Comparison of ENCODE assay signal across 2 cellular contexts in the genomic region with DNA sequence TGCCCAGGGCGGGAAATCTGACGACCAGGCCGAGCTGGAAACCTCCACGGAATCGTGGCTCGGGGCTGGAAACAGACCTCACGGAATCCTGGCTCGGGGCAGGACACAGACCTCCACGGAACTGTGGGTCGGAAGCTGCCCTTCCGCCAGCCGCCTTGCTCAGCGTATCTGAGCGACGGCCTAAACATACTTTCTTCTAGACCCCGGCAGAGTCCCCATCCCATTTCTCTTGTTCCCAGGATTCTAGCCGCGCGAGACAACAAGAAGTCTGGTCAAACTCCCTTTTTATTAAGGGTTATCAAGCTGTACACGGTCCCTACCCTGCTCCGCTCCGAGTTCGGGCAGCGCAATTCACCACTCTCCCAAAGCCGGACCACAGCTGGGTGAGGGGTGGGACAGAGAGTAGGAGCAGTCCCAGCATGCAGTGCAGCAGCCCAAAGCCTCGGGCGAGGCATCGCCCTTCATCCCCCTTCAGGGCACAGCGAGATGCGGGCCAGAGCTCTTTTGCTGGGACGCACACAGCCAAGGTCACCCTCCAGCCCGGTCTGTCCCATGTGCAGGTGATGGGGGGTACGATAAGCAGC.
TF ChIP-seq lines count a peak whose summit lies in the region.

No MANE protein-coding gene starts in this region.

TF ChIP-seq in SK-N-SH, 30 proteins besides CTCF, POLR2A, EP300 and RAD21 (continued from another document and continues in another):
- TF ChIP-seq, protein P1, sequence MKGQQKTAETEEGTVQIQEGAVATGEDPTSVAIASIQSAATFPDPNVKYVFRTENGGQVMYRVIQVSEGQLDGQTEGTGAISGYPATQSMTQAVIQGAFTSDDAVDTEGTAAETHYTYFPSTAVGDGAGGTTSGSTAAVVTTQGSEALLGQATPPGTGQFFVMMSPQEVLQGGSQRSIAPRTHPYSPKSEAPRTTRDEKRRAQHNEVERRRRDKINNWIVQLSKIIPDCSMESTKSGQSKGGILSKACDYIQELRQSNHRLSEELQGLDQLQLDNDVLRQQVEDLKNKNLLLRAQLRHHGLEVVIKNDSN (IDR thresholded peaks at IDR 0.05; ENCODE audit: borderline replicate concordance, low read depth) = no peak; the same call in 1 of the 2 replicates
- TF ChIP-seq POLR2AphosphoS5 (IDR thresholded peaks at IDR 0.05; ENCODE audit: low read depth, low read length) (no peak; the same call in 1 of the 2 replicates), JUND (IDR thresholded peaks at IDR 0.05) (no peak), GATA2 (CRISPR knock-in tag; IDR thresholded peaks at IDR 0.05) (no peak), NFIC (IDR thresholded peaks at IDR 0.05; ENCODE audit: borderline replicate concordance) (no peak), SMC3 (IDR thresholded peaks at IDR 0.05; ENCODE audit: low read depth, low read length) (no peak), TCF12 (IDR thresholded peaks at IDR 0.05) (no peak), YY1 (IDR thresholded peaks at IDR 0.05; ENCODE audit: low read depth) (no peak), TAF1 (IDR thresholded peaks at IDR 0.05; ENCODE audit: borderline replicate concordance, low read depth, low read length) (no peak), MEF2A (IDR thresholded peaks at IDR 0.05; ENCODE audit: borderline replicate concordance, low read depth) (no peak), SIN3A (IDR thresholded peaks at IDR 0.05; ENCODE audit: borderline replicate concordance, low read depth, low read length) (peak; percentile 67; the same call in 1 of the 2 replicates), GABPA (IDR thresholded peaks at IDR 0.05; ENCODE audit: low read depth) (no peak), RCOR1 (IDR thresholded peaks at IDR 0.05; ENCODE audit: low read length) (no peak), MXI1 (IDR thresholded peaks at IDR 0.05; ENCODE audit: low read depth, low read length) (peak; percentile 93), RFX5 (IDR thresholded peaks at IDR 0.05; ENCODE audit: low read length) (no peak), RXRA (IDR thresholded peaks at IDR 0.05; ENCODE audit: borderline replicate concordance, low read depth) (no peak)
- TF ChIP-seq, protein P2, sequence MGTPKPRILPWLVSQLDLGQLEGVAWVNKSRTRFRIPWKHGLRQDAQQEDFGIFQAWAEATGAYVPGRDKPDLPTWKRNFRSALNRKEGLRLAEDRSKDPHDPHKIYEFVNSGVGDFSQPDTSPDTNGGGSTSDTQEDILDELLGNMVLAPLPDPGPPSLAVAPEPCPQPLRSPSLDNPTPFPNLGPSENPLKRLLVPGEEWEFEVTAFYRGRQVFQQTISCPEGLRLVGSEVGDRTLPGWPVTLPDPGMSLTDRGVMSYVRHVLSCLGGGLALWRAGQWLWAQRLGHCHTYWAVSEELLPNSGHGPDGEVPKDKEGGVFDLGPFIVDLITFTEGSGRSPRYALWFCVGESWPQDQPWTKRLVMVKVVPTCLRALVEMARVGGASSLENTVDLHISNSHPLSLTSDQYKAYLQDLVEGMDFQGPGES (IDR thresholded peaks at IDR 0.05; ENCODE audit: low read depth, low read length) = no peak
- TF ChIP-seq, protein P3, sequence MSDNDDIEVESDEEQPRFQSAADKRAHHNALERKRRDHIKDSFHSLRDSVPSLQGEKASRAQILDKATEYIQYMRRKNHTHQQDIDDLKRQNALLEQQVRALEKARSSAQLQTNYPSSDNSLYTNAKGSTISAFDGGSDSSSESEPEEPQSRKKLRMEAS (IDR thresholded peaks at IDR 0.05; ENCODE audit: low read depth) = no peak; the same call in none of the 2 replicates
- TF ChIP-seq, protein P4, sequence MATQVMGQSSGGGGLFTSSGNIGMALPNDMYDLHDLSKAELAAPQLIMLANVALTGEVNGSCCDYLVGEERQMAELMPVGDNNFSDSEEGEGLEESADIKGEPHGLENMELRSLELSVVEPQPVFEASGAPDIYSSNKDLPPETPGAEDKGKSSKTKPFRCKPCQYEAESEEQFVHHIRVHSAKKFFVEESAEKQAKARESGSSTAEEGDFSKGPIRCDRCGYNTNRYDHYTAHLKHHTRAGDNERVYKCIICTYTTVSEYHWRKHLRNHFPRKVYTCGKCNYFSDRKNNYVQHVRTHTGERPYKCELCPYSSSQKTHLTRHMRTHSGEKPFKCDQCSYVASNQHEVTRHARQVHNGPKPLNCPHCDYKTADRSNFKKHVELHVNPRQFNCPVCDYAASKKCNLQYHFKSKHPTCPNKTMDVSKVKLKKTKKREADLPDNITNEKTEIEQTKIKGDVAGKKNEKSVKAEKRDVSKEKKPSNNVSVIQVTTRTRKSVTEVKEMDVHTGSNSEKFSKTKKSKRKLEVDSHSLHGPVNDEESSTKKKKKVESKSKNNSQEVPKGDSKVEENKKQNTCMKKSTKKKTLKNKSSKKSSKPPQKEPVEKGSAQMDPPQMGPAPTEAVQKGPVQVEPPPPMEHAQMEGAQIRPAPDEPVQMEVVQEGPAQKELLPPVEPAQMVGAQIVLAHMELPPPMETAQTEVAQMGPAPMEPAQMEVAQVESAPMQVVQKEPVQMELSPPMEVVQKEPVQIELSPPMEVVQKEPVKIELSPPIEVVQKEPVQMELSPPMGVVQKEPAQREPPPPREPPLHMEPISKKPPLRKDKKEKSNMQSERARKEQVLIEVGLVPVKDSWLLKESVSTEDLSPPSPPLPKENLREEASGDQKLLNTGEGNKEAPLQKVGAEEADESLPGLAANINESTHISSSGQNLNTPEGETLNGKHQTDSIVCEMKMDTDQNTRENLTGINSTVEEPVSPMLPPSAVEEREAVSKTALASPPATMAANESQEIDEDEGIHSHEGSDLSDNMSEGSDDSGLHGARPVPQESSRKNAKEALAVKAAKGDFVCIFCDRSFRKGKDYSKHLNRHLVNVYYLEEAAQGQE (IDR thresholded peaks at IDR 0.05; ENCODE audit: low read depth, low read length) = no peak
- TF ChIP-seq, protein P5, sequence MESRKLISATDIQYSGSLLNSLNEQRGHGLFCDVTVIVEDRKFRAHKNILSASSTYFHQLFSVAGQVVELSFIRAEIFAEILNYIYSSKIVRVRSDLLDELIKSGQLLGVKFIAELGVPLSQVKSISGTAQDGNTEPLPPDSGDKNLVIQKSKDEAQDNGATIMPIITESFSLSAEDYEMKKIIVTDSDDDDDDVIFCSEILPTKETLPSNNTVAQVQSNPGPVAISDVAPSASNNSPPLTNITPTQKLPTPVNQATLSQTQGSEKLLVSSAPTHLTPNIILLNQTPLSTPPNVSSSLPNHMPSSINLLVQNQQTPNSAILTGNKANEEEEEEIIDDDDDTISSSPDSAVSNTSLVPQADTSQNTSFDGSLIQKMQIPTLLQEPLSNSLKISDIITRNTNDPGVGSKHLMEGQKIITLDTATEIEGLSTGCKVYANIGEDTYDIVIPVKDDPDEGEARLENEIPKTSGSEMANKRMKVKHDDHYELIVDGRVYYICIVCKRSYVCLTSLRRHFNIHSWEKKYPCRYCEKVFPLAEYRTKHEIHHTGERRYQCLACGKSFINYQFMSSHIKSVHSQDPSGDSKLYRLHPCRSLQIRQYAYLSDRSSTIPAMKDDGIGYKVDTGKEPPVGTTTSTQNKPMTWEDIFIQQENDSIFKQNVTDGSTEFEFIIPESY (IDR thresholded peaks at IDR 0.05; ENCODE audit: borderline replicate concordance, low read depth) = 0 out of 2 replicates have a peak, but pooled peaks have one; percentile 2
- TF ChIP-seq, protein P6, sequence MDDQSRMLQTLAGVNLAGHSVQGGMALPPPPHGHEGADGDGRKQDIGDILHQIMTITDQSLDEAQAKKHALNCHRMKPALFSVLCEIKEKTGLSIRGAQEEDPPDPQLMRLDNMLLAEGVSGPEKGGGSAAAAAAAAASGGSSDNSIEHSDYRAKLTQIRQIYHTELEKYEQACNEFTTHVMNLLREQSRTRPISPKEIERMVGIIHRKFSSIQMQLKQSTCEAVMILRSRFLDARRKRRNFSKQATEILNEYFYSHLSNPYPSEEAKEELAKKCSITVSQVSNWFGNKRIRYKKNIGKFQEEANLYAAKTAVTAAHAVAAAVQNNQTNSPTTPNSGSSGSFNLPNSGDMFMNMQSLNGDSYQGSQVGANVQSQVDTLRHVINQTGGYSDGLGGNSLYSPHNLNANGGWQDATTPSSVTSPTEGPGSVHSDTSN (IDR thresholded peaks at IDR 0.05) = no peak

TF ChIP-seq in SK-N-SH treated with all-trans-retinoic acid at 6 μM for 48 hours, 23 proteins besides CTCF, POLR2A, EP300 and RAD21 (continued from another document):
- TF ChIP-seq, protein P7, sequence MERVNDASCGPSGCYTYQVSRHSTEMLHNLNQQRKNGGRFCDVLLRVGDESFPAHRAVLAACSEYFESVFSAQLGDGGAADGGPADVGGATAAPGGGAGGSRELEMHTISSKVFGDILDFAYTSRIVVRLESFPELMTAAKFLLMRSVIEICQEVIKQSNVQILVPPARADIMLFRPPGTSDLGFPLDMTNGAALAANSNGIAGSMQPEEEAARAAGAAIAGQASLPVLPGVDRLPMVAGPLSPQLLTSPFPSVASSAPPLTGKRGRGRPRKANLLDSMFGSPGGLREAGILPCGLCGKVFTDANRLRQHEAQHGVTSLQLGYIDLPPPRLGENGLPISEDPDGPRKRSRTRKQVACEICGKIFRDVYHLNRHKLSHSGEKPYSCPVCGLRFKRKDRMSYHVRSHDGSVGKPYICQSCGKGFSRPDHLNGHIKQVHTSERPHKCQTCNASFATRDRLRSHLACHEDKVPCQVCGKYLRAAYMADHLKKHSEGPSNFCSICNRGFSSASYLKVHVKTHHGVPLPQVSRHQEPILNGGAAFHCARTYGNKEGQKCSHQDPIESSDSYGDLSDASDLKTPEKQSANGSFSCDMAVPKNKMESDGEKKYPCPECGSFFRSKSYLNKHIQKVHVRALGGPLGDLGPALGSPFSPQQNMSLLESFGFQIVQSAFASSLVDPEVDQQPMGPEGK (CRISPR knock-in tag; IDR thresholded peaks at IDR 0.05; ENCODE audit: borderline replicate concordance) = no peak
- TF ChIP-seq ZC3H10 (CRISPR knock-in tag; IDR thresholded peaks at IDR 0.05) = no peak
